1 cellular context compared by ENCODE assay signal in the genomic region with DNA sequence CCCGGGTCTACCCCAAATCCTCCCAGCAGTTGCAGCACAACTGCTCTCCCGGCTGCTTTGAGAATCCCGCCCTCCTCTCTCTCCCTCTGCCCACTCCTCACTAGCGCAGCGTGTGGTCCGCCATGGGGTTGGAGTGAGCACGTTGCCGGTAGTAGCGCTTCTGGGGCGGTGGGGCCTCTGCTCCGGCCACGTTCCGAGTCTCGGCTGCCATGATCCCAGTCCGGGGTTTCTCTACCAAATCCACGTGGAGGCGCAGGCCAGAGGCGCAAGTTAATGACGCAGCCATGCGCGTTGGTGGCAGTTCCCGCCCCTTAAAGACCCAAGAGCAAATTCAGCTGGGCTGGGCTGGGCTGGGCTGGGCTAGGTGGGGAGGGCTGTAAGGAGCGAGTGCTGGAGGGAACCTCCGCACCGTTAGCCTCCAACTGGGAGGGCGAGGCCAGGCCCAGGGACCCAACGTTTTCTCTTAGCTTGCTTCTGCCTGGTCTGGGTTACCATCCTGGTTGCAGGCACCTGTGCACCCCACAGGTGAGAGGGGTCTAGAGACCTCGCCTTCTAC.
TF ChIP-seq lines count a peak whose summit lies in the region.

METTL1 (minus strand) TSS at position 233 of the 556 bp plus-strand sequence; CDS start at position 211, 22 bp downstream.

TF ChIP-seq in HepG2, 621 proteins besides CTCF, POLR2A, EP300 and RAD21 (continued from another document and continues in another):
- TF ChIP-seq, protein P1, sequence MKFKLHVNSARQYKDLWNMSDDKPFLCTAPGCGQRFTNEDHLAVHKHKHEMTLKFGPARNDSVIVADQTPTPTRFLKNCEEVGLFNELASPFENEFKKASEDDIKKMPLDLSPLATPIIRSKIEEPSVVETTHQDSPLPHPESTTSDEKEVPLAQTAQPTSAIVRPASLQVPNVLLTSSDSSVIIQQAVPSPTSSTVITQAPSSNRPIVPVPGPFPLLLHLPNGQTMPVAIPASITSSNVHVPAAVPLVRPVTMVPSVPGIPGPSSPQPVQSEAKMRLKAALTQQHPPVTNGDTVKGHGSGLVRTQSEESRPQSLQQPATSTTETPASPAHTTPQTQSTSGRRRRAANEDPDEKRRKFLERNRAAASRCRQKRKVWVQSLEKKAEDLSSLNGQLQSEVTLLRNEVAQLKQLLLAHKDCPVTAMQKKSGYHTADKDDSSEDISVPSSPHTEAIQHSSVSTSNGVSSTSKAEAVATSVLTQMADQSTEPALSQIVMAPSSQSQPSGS (CRISPR knock-in tag; IDR thresholded peaks at IDR 0.05) = peak; percentile 98
- TF ChIP-seq, protein P2, sequence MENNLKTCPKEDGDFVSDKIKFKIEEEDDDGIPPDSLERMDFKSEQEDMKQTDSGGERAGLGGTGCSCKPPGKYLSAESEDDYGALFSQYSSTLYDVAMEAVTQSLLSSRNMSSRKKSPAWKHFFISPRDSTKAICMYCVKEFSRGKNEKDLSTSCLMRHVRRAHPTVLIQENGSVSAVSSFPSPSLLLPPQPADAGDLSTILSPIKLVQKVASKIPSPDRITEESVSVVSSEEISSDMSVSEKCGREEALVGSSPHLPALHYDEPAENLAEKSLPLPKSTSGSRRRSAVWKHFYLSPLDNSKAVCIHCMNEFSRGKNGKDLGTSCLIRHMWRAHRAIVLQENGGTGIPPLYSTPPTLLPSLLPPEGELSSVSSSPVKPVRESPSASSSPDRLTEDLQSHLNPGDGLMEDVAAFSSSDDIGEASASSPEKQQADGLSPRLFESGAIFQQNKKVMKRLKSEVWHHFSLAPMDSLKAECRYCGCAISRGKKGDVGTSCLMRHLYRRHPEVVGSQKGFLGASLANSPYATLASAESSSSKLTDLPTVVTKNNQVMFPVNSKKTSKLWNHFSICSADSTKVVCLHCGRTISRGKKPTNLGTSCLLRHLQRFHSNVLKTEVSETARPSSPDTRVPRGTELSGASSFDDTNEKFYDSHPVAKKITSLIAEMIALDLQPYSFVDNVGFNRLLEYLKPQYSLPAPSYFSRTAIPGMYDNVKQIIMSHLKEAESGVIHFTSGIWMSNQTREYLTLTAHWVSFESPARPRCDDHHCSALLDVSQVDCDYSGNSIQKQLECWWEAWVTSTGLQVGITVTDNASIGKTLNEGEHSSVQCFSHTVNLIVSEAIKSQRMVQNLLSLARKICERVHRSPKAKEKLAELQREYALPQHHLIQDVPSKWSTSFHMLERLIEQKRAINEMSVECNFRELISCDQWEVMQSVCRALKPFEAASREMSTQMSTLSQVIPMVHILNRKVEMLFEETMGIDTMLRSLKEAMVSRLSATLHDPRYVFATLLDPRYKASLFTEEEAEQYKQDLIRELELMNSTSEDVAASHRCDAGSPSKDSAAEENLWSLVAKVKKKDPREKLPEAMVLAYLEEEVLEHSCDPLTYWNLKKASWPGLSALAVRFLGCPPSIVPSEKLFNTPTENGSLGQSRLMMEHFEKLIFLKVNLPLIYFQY (CRISPR knock-in tag; IDR thresholded peaks at IDR 0.05; ENCODE audit: borderline replicate concordance) = peak; percentile 38; the same call in 1 of the 2 replicates
- no peak; the same call in 1 of the 2 replicates for TF ChIP-seq NFATC3 (CRISPR knock-in tag; IDR thresholded peaks at IDR 0.05)
- TF ChIP-seq GTF3A (CRISPR knock-in tag; conservative IDR thresholded peaks at IDR 0.05) = no peak
- no peak for TF ChIP-seq ZBTB10 (CRISPR knock-in tag; IDR thresholded peaks at IDR 0.05; ENCODE audit: borderline replicate concordance)
- TF ChIP-seq ZMYM4 (CRISPR knock-in tag; IDR thresholded peaks at IDR 0.05) = peak; percentile 95
- TF ChIP-seq SALL2 (CRISPR knock-in tag; IDR thresholded peaks at IDR 0.05) = peak; percentile 74
- no peak for TF ChIP-seq ZNF468 (CRISPR knock-in tag; IDR thresholded peaks at IDR 0.05)
- TF ChIP-seq, protein P3, sequence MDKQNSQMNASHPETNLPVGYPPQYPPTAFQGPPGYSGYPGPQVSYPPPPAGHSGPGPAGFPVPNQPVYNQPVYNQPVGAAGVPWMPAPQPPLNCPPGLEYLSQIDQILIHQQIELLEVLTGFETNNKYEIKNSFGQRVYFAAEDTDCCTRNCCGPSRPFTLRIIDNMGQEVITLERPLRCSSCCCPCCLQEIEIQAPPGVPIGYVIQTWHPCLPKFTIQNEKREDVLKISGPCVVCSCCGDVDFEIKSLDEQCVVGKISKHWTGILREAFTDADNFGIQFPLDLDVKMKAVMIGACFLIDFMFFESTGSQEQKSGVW (CRISPR knock-in tag; IDR thresholded peaks at IDR 0.05; ENCODE audit: borderline replicate concordance) = no peak; the same call in 1 of the 2 replicates
- peak; percentile 79 for TF ChIP-seq ZNF407 (CRISPR knock-in tag; IDR thresholded peaks at IDR 0.05; ENCODE audit: not compliant biosample characterization)
- TF ChIP-seq ZNF558 (CRISPR knock-in tag; IDR thresholded peaks at IDR 0.05; ENCODE audit: borderline replicate concordance) = peak; percentile 15; the same call in 1 of the 2 replicates
- TF ChIP-seq ZNF770 (CRISPR knock-in tag; IDR thresholded peaks at IDR 0.05) = peak; percentile 98
- TF ChIP-seq ZSCAN12 (CRISPR knock-in tag; IDR thresholded peaks at IDR 0.05) = 0 out of 2 replicates have a peak, but pooled peaks have one; percentile 23
- TF ChIP-seq PHF5A (CRISPR knock-in tag; IDR thresholded peaks at IDR 0.05; ENCODE audit: low read depth, unreplicated experiment) = peak; percentile 49
- TF ChIP-seq KLF9 (CRISPR knock-in tag; IDR thresholded peaks at IDR 0.05; ENCODE audit: low read depth) = no peak; the same call in none of the 2 replicates
- TF ChIP-seq HNF1B (CRISPR knock-in tag; IDR thresholded peaks at IDR 0.05) = peak; percentile 94
- TF ChIP-seq RXRA (CRISPR knock-in tag; IDR thresholded peaks at IDR 0.05) = peak; percentile 55; the same call in 1 of the 2 replicates
- 0 out of 2 replicates have a peak, but pooled peaks have one; percentile 66 for TF ChIP-seq ZNF205 (CRISPR knock-in tag; IDR thresholded peaks at IDR 0.05)
- peak; percentile 60; the same call in 1 of the 2 replicates for TF ChIP-seq ZNF792 (CRISPR knock-in tag; IDR thresholded peaks at IDR 0.05)
- no peak for TF ChIP-seq ZNF484 (CRISPR knock-in tag; IDR thresholded peaks at IDR 0.05; ENCODE audit: borderline replicate concordance, low read depth)
- no peak for TF ChIP-seq ZFP36L2 (CRISPR knock-in tag; IDR thresholded peaks at IDR 0.05)
- no peak for TF ChIP-seq ATRX (CRISPR knock-in tag; IDR thresholded peaks at IDR 0.05; ENCODE audit: borderline replicate concordance)
- no peak for TF ChIP-seq KAT2B (IDR thresholded peaks at IDR 0.05; ENCODE audit: borderline replicate concordance, low read depth, low read length)
- TF ChIP-seq ZNF570 (CRISPR knock-in tag; IDR thresholded peaks at IDR 0.05; ENCODE audit: borderline replicate concordance) = no peak
- TF ChIP-seq, protein P4, sequence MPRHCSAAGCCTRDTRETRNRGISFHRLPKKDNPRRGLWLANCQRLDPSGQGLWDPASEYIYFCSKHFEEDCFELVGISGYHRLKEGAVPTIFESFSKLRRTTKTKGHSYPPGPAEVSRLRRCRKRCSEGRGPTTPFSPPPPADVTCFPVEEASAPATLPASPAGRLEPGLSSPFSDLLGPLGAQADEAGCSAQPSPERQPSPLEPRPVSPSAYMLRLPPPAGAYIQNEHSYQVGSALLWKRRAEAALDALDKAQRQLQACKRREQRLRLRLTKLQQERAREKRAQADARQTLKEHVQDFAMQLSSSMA (CRISPR knock-in tag; IDR thresholded peaks at IDR 0.05) = peak; percentile 93
